In the genomic region with DNA sequence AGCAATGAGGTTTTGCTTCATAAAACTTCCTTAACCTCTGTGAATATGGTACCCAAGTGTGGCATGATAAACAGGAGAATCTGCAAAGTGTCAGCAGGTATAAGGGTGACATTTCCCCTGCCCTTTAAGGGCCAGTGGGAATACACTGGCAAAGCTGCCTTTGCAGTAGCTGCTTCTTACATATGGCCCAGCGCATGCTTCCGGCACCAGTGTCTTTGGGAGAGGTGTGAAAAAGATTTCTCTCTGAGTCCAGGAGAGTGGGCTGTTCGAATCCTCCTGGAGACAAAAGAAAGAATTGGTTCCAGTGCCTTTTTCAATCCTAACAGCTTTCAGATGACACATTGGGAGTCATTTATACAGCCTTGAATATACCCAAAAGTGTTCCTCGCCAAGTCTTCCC, we compare ENCODE assay signal across 9 cellular contexts.
"Had no signal": no experiment of that assay in that cellular context is flagged by ENCODE, and none has a peak within 500 bp of the region (broad histone marks: within the 10 kb centered on the region; RNA-seq: fewer than 3 reads in every experiment).

No MANE protein-coding gene starts in this region.

- H3K4me1 ChIP-seq: HAP-1 had no signal

- H3K27ac ChIP-seq: GM23248, HL-60 had no signal

- DNase-seq: GM23248, GOT3, H7, HFFc6, IMR-90 had no signal

- H3K9me3 ChIP-seq: HAP-1 had no signal

- ATAC-seq: HCT116, K562 had no signal

- H3K36me3 ChIP-seq: HAP-1 had no signal

- H3K4me3 ChIP-seq: GM23248, HAP-1, K562 had no signal
